Comparison of ENCODE assay signal across 1 cellular context in the genomic region with DNA sequence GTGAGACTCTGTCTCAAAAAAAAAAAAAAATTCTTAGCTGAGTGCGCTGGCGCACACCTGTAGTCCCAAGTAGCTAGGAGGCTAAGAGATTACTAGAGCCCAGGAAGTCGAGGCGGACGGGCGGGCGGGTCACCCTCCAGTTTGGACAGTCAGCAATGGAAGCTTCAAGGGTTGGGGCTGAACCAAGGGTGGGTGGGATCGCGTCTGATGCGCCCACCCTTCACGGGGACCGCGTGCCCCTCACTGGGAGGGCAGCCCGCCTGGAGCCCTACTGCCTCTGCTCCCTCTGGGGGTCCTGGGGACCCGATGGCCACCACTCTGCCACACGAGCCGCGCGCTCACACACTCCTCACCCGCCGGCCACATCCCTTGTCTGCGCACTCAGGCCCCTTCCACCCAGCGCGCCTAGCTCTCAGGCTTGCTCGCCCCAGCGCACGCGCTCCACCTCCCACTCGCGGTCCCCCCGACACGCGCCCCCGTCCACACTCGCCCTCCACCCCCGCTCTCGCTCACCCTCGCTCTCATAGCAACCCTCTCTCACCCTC.
TF ChIP-seq lines count a peak whose summit lies in the region.

No MANE protein-coding gene starts in this region.

TF ChIP-seq in K562, 482 proteins besides CTCF, POLR2A, EP300 and RAD21:
- TF ChIP-seq CBX2 (IDR thresholded peaks at IDR 0.05; ENCODE audit: insufficient read depth, low read length, poor library complexity, severe bottlenecking) (no peak), PHB2 (IDR thresholded peaks at IDR 0.05; ENCODE audit: low read depth) (no peak), SAFB (IDR thresholded peaks at IDR 0.05; ENCODE audit: borderline replicate concordance, low read depth, low read length) (peak; percentile 42; the same call in 1 of the 2 replicates), CREB1 (IDR thresholded peaks at IDR 0.05) (no peak), CREB1 (CRISPR knock-in tag; IDR thresholded peaks at IDR 0.05) (peak; percentile 34; the same call in 1 of the 2 replicates), GTF2A2 (tag; IDR thresholded peaks at IDR 0.05) (no peak), JUND (IDR thresholded peaks at IDR 0.05; ENCODE audit: borderline replicate concordance, low read depth, low read length) (no peak), JUND (tag; IDR thresholded peaks at IDR 0.05; ENCODE audit: borderline replicate concordance, low read depth, low read length) (no peak), COPS2 (conservative IDR thresholded peaks at IDR 0.05) (no peak), LARP7 (IDR thresholded peaks at IDR 0.05) (peak; percentile 77; the same call in 1 of the 2 replicates), OTX1 (CRISPR knock-in tag; IDR thresholded peaks at IDR 0.05) (peak; percentile 77; the same call in 1 of the 2 replicates), FOXJ2 (tag; IDR thresholded peaks at IDR 0.05) (no peak), ZBTB1 (CRISPR knock-in tag; IDR thresholded peaks at IDR 0.05; ENCODE audit: borderline replicate concordance, low read depth) (peak; percentile 48), EGR1 (conservative IDR thresholded peaks at IDR 0.05) (peak; percentile 98; the same call in 1 of the 2 replicates), ZHX1 (conservative IDR thresholded peaks at IDR 0.05; ENCODE audit: low read length) (no peak), HLTF (IDR thresholded peaks at IDR 0.05) (no peak), ZFX (CRISPR knock-in tag; IDR thresholded peaks at IDR 0.05) (no peak), TEAD4 (IDR thresholded peaks at IDR 0.05; ENCODE audit: low read length) (0 out of 2 replicates have a peak, but pooled peaks have one; percentile 20), TEAD4 (CRISPR knock-in tag; IDR thresholded peaks at IDR 0.05; ENCODE audit: borderline replicate concordance) (no peak), MNT (conservative IDR thresholded peaks at IDR 0.05) (0 out of 4 replicates have a peak, but pooled peaks of 1 of the 2 experiments have one; percentile 42), MIER1 (IDR thresholded peaks at IDR 0.05; ENCODE audit: low read depth) (0 out of 2 replicates have a peak, but pooled peaks have one; percentile 21), EP400 (IDR thresholded peaks at IDR 0.05) (peak; percentile 36; the same call in 1 of the 2 replicates), CEBPB (tag; IDR thresholded peaks at IDR 0.05) (no peak), TGIF2 (CRISPR knock-in tag; IDR thresholded peaks at IDR 0.05) (0 out of 2 replicates have a peak, but pooled peaks have one; percentile 18), JUNB (CRISPR knock-in tag; conservative IDR thresholded peaks at IDR 0.05) (no peak), KAT7 (CRISPR knock-in tag; IDR thresholded peaks at IDR 0.05; ENCODE audit: borderline replicate concordance) (peak; percentile 71; the same call in 1 of the 2 replicates), ZNF282 (CRISPR knock-in tag; IDR thresholded peaks at IDR 0.05) (0 out of 2 replicates have a peak, but pooled peaks have one; percentile 44)
- TF ChIP-seq, protein P1, sequence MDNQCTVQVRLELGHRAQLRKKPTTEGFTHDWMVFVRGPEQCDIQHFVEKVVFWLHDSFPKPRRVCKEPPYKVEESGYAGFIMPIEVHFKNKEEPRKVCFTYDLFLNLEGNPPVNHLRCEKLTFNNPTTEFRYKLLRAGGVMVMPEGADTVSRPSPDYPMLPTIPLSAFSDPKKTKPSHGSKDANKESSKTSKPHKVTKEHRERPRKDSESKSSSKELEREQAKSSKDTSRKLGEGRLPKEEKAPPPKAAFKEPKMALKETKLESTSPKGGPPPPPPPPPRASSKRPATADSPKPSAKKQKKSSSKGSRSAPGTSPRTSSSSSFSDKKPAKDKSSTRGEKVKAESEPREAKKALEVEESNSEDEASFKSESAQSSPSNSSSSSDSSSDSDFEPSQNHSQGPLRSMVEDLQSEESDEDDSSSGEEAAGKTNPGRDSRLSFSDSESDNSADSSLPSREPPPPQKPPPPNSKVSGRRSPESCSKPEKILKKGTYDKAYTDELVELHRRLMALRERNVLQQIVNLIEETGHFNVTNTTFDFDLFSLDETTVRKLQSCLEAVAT (IDR thresholded peaks at IDR 0.05) = peak in 1 of 2 experiments; percentile 48; a peak in 1 of 4 replicates
TF ChIP-seq in K562: peak in this region for 14.
